1 cellular context compared by ENCODE assay signal in the genomic region with DNA sequence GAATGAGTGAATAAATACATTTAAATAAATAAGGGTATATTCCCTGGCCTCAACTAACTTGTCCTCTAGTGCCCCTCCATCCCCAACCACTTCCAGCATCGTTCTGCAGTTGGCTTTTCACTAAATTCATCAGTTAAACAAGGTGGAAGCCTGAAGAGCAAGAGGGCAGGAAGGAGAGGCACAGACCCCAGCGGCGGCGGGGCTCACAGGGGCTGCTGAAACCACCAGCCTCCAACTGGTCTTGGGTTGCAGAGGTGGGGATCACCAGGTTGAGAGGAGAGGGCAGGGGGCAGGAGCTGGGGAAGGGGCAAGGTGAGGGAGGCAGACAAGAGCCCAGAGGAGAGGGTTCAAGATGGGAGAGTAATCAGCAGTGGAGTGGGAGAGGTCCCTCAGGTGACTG.
TF ChIP-seq lines count a peak whose summit lies in the region.

No MANE protein-coding gene starts in this region.

TF ChIP-seq in K562, 482 proteins besides CTCF, POLR2A, EP300 and RAD21:
- TF ChIP-seq FOXK1 (CRISPR knock-in tag; IDR thresholded peaks at IDR 0.05; ENCODE audit: borderline replicate concordance): 0 out of 2 replicates have a peak, but pooled peaks have one; percentile 38
- TF ChIP-seq, protein P1, sequence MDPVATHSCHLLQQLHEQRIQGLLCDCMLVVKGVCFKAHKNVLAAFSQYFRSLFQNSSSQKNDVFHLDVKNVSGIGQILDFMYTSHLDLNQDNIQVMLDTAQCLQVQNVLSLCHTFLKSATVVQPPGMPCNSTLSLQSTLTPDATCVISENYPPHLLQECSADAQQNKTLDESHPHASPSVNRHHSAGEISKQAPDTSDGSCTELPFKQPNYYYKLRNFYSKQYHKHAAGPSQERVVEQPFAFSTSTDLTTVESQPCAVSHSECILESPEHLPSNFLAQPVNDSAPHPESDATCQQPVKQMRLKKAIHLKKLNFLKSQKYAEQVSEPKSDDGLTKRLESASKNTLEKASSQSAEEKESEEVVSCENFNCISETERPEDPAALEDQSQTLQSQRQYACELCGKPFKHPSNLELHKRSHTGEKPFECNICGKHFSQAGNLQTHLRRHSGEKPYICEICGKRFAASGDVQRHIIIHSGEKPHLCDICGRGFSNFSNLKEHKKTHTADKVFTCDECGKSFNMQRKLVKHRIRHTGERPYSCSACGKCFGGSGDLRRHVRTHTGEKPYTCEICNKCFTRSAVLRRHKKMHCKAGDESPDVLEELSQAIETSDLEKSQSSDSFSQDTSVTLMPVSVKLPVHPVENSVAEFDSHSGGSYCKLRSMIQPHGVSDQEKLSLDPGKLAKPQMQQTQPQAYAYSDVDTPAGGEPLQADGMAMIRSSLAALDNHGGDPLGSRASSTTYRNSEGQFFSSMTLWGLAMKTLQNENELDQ (CRISPR knock-in tag; IDR thresholded peaks at IDR 0.05; ENCODE audit: borderline replicate concordance): no peak
